12 cellular contexts compared by ENCODE assay signal in the genomic region with DNA sequence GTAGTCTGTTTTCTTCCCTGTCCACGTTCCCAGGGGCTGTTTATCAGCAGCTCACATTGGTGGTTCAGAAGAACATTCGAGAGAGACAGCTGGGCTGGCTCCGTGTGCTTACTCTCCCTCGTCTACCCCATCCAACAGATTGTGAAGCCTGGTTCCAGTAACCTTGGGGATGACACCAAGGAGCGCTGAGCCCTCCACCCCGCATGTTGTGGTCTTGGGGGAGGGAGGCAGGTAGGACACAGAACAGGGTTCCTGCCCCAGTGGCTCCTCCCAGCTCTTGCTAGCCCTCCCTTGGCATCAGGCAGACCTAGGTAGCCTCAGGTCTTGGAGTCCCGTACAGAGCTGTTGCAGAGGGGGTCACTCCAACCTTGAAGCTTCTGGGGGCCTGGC. TPM values are rescaled to one million over a fixed set of nuclear protein-coding genes. Genes with fewer than 3 reads are reported as not detected.
DNase-seq lines count a peak whose midpoint lies in the region; ATAC-seq and TF ChIP-seq lines count a peak whose summit lies in the region.
"Had no signal": no experiment of that assay in that cellular context is flagged by ENCODE, and none has a peak within 500 bp of the region (broad histone marks: within the 10 kb centered on the region; RNA-seq: fewer than 3 reads in every experiment).

No MANE protein-coding gene starts in this region.

- H3K9me3 Mint-ChIP-seq in T-helper 2 cell treated with Interferon-gamma antibody and Interleukin-4, amounts not matched to agents 5 μg/mL and 100 μg/mL, for 36 hours = no peaks in the 10 kb centered on the region
- no peaks in the 10 kb centered on the region for H3K9me3 Mint-ChIP-seq in stimulated activated effector memory CD8-positive, alpha-beta T cell treated with anti-CD3 and anti-CD28 coated beads, Interleukin-12 subunit alpha, Interleukin-12 subunit beta, amount 100 ng/mL, for 72 hours
- H3K9me3 Mint-ChIP-seq in Caco-2 (ENCODE audit: unreplicated experiment) = no peaks in the 10 kb centered on the region

- H3K27ac ChIP-seq in esophagus muscularis mucosa (replicated peaks in 1 of 4) = peak overlapping the region in 3 of 4 donors; percentile 71 to 93 (median 92)
- H3K27ac ChIP-seq: epithelial cell of prostate had no signal

- POLR2A ChIA-PET in Caco-2 (lab: Charles Lee) = no interaction called here

- peaks cover 88% of the 10 kb centered on the region for H3K4me1 Mint-ChIP-seq in T-helper 2 cell treated with Interferon-gamma antibody and Interleukin-4, amounts not matched to agents 5 μg/mL and 100 μg/mL, for 36 hours (ENCODE audit: low read depth)
- H3K4me1 Mint-ChIP-seq in stimulated activated effector memory CD8-positive, alpha-beta T cell treated with anti-CD3 and anti-CD28 coated beads, Interleukin-12 subunit alpha, Interleukin-12 subunit beta, amount 100 ng/mL, for 72 hours = peaks cover 100% of the 10 kb centered on the region
- peaks cover 4% of the 10 kb centered on the region for H3K4me1 Mint-ChIP-seq in Caco-2 (ENCODE audit: low read depth, unreplicated experiment)

- peak overlapping the region; percentile 99 for H3K27ac Mint-ChIP-seq in T-helper 2 cell treated with Interferon-gamma antibody and Interleukin-4, amounts not matched to agents 5 μg/mL and 100 μg/mL, for 36 hours
- H3K27ac Mint-ChIP-seq in stimulated activated effector memory CD8-positive, alpha-beta T cell treated with anti-CD3 and anti-CD28 coated beads, Interleukin-12 subunit alpha, Interleukin-12 subunit beta, amount 100 ng/mL, for 72 hours = peak overlapping the region; percentile 99
- H3K27ac Mint-ChIP-seq in Caco-2 (ENCODE audit: unreplicated experiment) = no peak overlapping the region

- intact Hi-C loops in esophagus muscularis mucosa (cut with DNase I) = no loop called here
- intact Hi-C loops in Caco-2 (cut with micrococcal nuclease; ENCODE audit: unreplicated experiment) = loop anchor here (5.0 kb wide), 1 partner anchor 78 kb away; no protein-coding TSS in a partner anchor

- no TSS peak for BruUV-seq in Caco-2 (replicated peaks; lab: Mats Ljungman, UMichigan)

- CTCF ChIA-PET in Caco-2 (lab: Charles Lee) = no interaction called here

- WGBS in esophagus muscularis mucosa = 77% methylated on average over 3 of the region's 7 CpGs

- no peak overlapping the region for H3K4me3 ChIP-seq in esophagus muscularis mucosa
- H3K4me3 ChIP-seq in Caco-2 (ENCODE audit: low read depth, low read length) = no peak overlapping the region

- TF ChIP-seq CTCF in esophagus muscularis mucosa (IDR thresholded peaks at IDR 0.05) (no peak), Caco-2 (IDR thresholded peaks at IDR 0.05; ENCODE audit: insufficient read depth in 1 of 2, low read depth in 1 of 2, low read length in 1 of 2, severe bottlenecking in 1 of 2, unreplicated experiment in 1 of 2) (no peak)

- TF ChIP-seq POLR2A in esophagus muscularis mucosa (IDR thresholded peaks at IDR 0.05; ENCODE audit: low read depth) = no peak

- H3K4me3 Mint-ChIP-seq in T-helper 2 cell treated with Interferon-gamma antibody and Interleukin-4, amounts not matched to agents 5 μg/mL and 100 μg/mL, for 36 hours = peak overlapping the region; percentile 89
- peak overlapping the region; percentile 74 for H3K4me3 Mint-ChIP-seq in stimulated activated effector memory CD8-positive, alpha-beta T cell treated with anti-CD3 and anti-CD28 coated beads, Interleukin-12 subunit alpha, Interleukin-12 subunit beta, amount 100 ng/mL, for 72 hours
- no peak overlapping the region for H3K4me3 Mint-ChIP-seq in Caco-2 (ENCODE audit: unreplicated experiment)

- no peak for TF ChIP-seq EP300 in esophagus muscularis mucosa (IDR thresholded peaks at IDR 0.05)

- peaks cover 98 to 100% (median 100%) of the 10 kb centered on the region in 4 donors for H3K4me1 ChIP-seq in esophagus muscularis mucosa
- 0 out of 2 replicates have a peak, but pooled peaks cover 10% of the 10 kb centered on the region for H3K4me1 ChIP-seq in Caco-2

- peaks cover 0 to 6% (median 0%) of the 10 kb centered on the region in 4 donors for H3K36me3 ChIP-seq in esophagus muscularis mucosa
- no peaks in the 10 kb centered on the region for H3K36me3 ChIP-seq in Caco-2 (ENCODE audit: control insufficient read depth, insufficient read depth, low read length)

- H3K9me3 ChIP-seq in esophagus muscularis mucosa (no peaks in the 10 kb centered on the region), Caco-2 (no peaks in the 10 kb centered on the region)

- no peak for ATAC-seq in stimulated activated effector memory CD8-positive, alpha-beta T cell treated with anti-CD3 and anti-CD28 coated beads, Interleukin-12 subunit alpha, Interleukin-12 subunit beta, amount 100 ng/mL, for 72 hours
- ATAC-seq in HG03159 (IDR thresholded peaks at IDR 0.05; ENCODE audit: unreplicated experiment) = no peak
- ATAC-seq in GM18873 (IDR thresholded peaks at IDR 0.05; ENCODE audit: low FRiP score, unreplicated experiment) = no peak

- H3K27me3 Mint-ChIP-seq in T-helper 2 cell treated with Interferon-gamma antibody and Interleukin-4, amounts not matched to agents 5 μg/mL and 100 μg/mL, for 36 hours (ENCODE audit: low read depth) = no peaks in the 10 kb centered on the region
- H3K27me3 Mint-ChIP-seq in Caco-2 (ENCODE audit: insufficient read depth, unreplicated experiment) = no peaks in the 10 kb centered on the region

- no peak for DNase-seq in T-helper 2 cell treated with Interferon-gamma antibody and Interleukin-4, amounts not matched to agents 5 μg/mL and 100 μg/mL, for 36 hours (ENCODE audit: low spot score)
- no peak for DNase-seq in T-helper 2 cell
- DNase-seq in RPMI8226 = peak; percentile 45
- no peak for DNase-seq in esophagus muscularis mucosa (ENCODE audit: extremely low spot score)
- no peak for DNase-seq in stimulated activated effector memory CD8-positive, alpha-beta T cell treated with anti-CD3 and anti-CD28 coated beads, Interleukin-12 subunit alpha, Interleukin-12 subunit beta, amount 100 ng/mL, for 72 hours (ENCODE audit: low spot score in 2 of 2)
- no peak for DNase-seq in Caco-2
- DNase-seq: mesenchymal stem cell, NCI-H1092, SHP77 had no signal

- peaks cover 54% of the 10 kb centered on the region for H3K36me3 Mint-ChIP-seq in T-helper 2 cell treated with Interferon-gamma antibody and Interleukin-4, amounts not matched to agents 5 μg/mL and 100 μg/mL, for 36 hours (ENCODE audit: low read depth)
- peaks cover 89% of the 10 kb centered on the region for H3K36me3 Mint-ChIP-seq in stimulated activated effector memory CD8-positive, alpha-beta T cell treated with anti-CD3 and anti-CD28 coated beads, Interleukin-12 subunit alpha, Interleukin-12 subunit beta, amount 100 ng/mL, for 72 hours
- H3K36me3 Mint-ChIP-seq in Caco-2 (ENCODE audit: insufficient read depth, unreplicated experiment) = no peaks in the 10 kb centered on the region

- H3K27me3 ChIP-seq in esophagus muscularis mucosa = no peaks in the 10 kb centered on the region
- no peaks in the 10 kb centered on the region for H3K27me3 ChIP-seq in Caco-2 (replicated peaks; ENCODE audit: control insufficient read depth, insufficient read depth, low read length)

RNA-seq across cellular contexts. Expression of gene KLF13, which starts 33.1 kb away (rescaled TPM):
- total RNA-seq in esophagus muscularis mucosa (100 to 1,000 TPM in 1 of 4 donors, 10 to 100 TPM in 3; 57.3 to 109 (median 74.2) TPM), Caco-2 (2022) (16.6 and 18.8 TPM in 2 replicates)
